In genomic region chr4:88208146-88208545, GRCh38 we compare ENCODE assay signal across 22 cellular contexts. TPM values are rescaled to one million over a fixed set of nuclear protein-coding genes. Genes with fewer than 3 reads are reported as not detected.
DNase-seq lines count a peak whose midpoint lies in the region; ATAC-seq and TF ChIP-seq lines count a peak whose summit lies in the region.
"Had no signal": no experiment of that assay in that cellular context is flagged by ENCODE, and none has a peak within 500 bp of the region (broad histone marks: within the 10 kb centered on the region; RNA-seq: fewer than 3 reads in every experiment).

No MANE protein-coding gene starts in this region.

- H3K9me3 ChIP-seq in Panc1 (ENCODE audit: control insufficient read depth, insufficient read depth, low read depth, low read length) (no peaks in the 10 kb centered on the region), upper lobe of right lung (no peaks in the 10 kb centered on the region), psoas muscle (no peaks in the 10 kb centered on the region)
- H3K9me3 ChIP-seq: BE2C; BLaER1 treated with 17β-estradiol and CSF1 and Interleukin-3, amounts not matched to agents 10 nM and 100 nM had no signal

- peak overlapping the region; percentile 12; the same call in 1 of the 2 replicates for H3K27ac ChIP-seq in Panc1 (ENCODE audit: low read length)
- no peak overlapping the region for H3K27ac ChIP-seq in upper lobe of right lung
- H3K27ac ChIP-seq in psoas muscle: no peak overlapping the region
- H3K27ac ChIP-seq: 22Rv1; BLaER1 treated with 17β-estradiol and CSF1 and Interleukin-3, amounts not matched to agents 10 nM and 100 nM had no signal

- POLR2A ChIA-PET in Panc1 (lab: Charles Lee): no interaction called here

- no peak for DNase-seq in activated naive CD8-positive, alpha-beta T cell treated with anti-CD3 and anti-CD28 coated beads for 36 hours
- DNase-seq in activated naive CD8-positive, alpha-beta T cell treated with anti-CD3 and anti-CD28 coated beads, Interleukin-2, amount 50 U/mL, for 24 hours: no peak
- no peak for DNase-seq in Panc1 (ENCODE audit: low read depth, low spot score)
- DNase-seq in fibroblast of villous mesenchyme (ENCODE audit: low read depth): peak; percentile 76
- DNase-seq in upper lobe of right lung: no peak
- no peak for DNase-seq in HuH-7.5 (ENCODE audit: low spot score)
- no peak for DNase-seq in NCI-H69 (lab: John Stamatoyannopoulos, UW)
- no peak for DNase-seq in psoas muscle
- DNase-seq: AML-193; BE2C; Calu3; CD4-positive, alpha-beta T cell; CD8-positive, alpha-beta memory T cell; DMS53; DMS79 treated with DMSO at 0.1 percent for 48 hours; GF-D8; GOT3; H7 had no signal

- H3K4me3 Mint-ChIP-seq in activated naive CD8-positive, alpha-beta T cell treated with anti-CD3 and anti-CD28 coated beads for 36 hours: peak overlapping the region; percentile 6
- no peak overlapping the region for H3K4me3 Mint-ChIP-seq in activated naive CD8-positive, alpha-beta T cell treated with anti-CD3 and anti-CD28 coated beads, Interleukin-2, amount 50 U/mL, for 24 hours
- H3K4me3 Mint-ChIP-seq: CD14-positive monocyte; CD4-positive, alpha-beta T cell; CD8-positive, alpha-beta memory T cell had no signal

- H3K27me3 Mint-ChIP-seq in activated naive CD8-positive, alpha-beta T cell treated with anti-CD3 and anti-CD28 coated beads for 36 hours: no peaks in the 10 kb centered on the region
- peaks cover 2% of the 10 kb centered on the region for H3K27me3 Mint-ChIP-seq in activated naive CD8-positive, alpha-beta T cell treated with anti-CD3 and anti-CD28 coated beads, Interleukin-2, amount 50 U/mL, for 24 hours
- H3K27me3 Mint-ChIP-seq: CD4-positive, alpha-beta T cell had no signal

- in situ Hi-C loops in Panc1 (cut with HindIII; ENCODE audit: low pct_unique_long_range_greater_than_20kb, low sequenced_read_pairs): no loop called here

- WGBS in psoas muscle, 3 donors: 68 to 71% (median 71%) methylated on average over 4 of the region's 4 CpGs

- no peaks in the 10 kb centered on the region for H3K9me3 Mint-ChIP-seq in activated naive CD8-positive, alpha-beta T cell treated with anti-CD3 and anti-CD28 coated beads for 36 hours
- H3K9me3 Mint-ChIP-seq in activated naive CD8-positive, alpha-beta T cell treated with anti-CD3 and anti-CD28 coated beads, Interleukin-2, amount 50 U/mL, for 24 hours: no peaks in the 10 kb centered on the region
- H3K9me3 Mint-ChIP-seq: CD4-positive, alpha-beta T cell; CD8-positive, alpha-beta memory T cell had no signal

- ATAC-seq in activated naive CD8-positive, alpha-beta T cell treated with anti-CD3 and anti-CD28 coated beads, Interleukin-2, amount 50 U/mL, for 24 hours: no peak
- ATAC-seq in Panc1 (no peak), upper lobe of right lung (peak; percentile 42), psoas muscle (no peak)
- ATAC-seq: HCT116 had no signal

- H3K27me3 ChIP-seq in Panc1 (ENCODE audit: control insufficient read depth, insufficient read depth, low read length) (no peaks in the 10 kb centered on the region; the same call in 1 of the 2 replicates), upper lobe of right lung (no peaks in the 10 kb centered on the region), psoas muscle (ENCODE audit: insufficient read depth in 3 of 3, low read length in 2 of 3) (no peaks in the 10 kb centered on the region)
- H3K27me3 ChIP-seq: BLaER1 treated with 17β-estradiol and CSF1 and Interleukin-3, amounts not matched to agents 10 nM and 100 nM had no signal

- intact Hi-C loops in Panc1 (cut with micrococcal nuclease; ENCODE audit: unreplicated experiment): no loop called here
- intact Hi-C loops in upper lobe of right lung (cut with DNase I): no loop called here
- intact Hi-C loops in psoas muscle (cut with DNase I): no loop called here

- H3K4me1 ChIP-seq in Panc1 (ENCODE audit: control insufficient read depth, insufficient read depth, low read length) (no peaks in the 10 kb centered on the region; the same call in 1 of the 2 replicates), upper lobe of right lung (peaks cover 7% of the 10 kb centered on the region), psoas muscle (no peaks in the 10 kb centered on the region)
- H3K4me1 ChIP-seq: BE2C; BLaER1 treated with 17β-estradiol and CSF1 and Interleukin-3, amounts not matched to agents 10 nM and 100 nM had no signal

- BruUV-seq in Panc1 (replicated peaks; lab: Mats Ljungman, UMichigan): no TSS peak

- H3K4me1 Mint-ChIP-seq in activated naive CD8-positive, alpha-beta T cell treated with anti-CD3 and anti-CD28 coated beads for 36 hours: no peaks in the 10 kb centered on the region
- no peaks in the 10 kb centered on the region for H3K4me1 Mint-ChIP-seq in activated naive CD8-positive, alpha-beta T cell treated with anti-CD3 and anti-CD28 coated beads, Interleukin-2, amount 50 U/mL, for 24 hours

- no peak overlapping the region for H3K4me3 ChIP-seq in Panc1 (ENCODE audit: low read depth in 2 of 2, low read length in 2 of 2)
- no peak overlapping the region for H3K4me3 ChIP-seq in fibroblast of villous mesenchyme (ENCODE audit: low read depth, low read length)
- no peak overlapping the region for H3K4me3 ChIP-seq in upper lobe of right lung
- H3K4me3 ChIP-seq in psoas muscle: no peak overlapping the region
- H3K4me3 ChIP-seq: BLaER1 treated with 17β-estradiol and CSF1 and Interleukin-3, amounts not matched to agents 10 nM and 100 nM had no signal

- TF ChIP-seq CTCF in Panc1 (IDR thresholded peaks at IDR 0.05) (no peak), fibroblast of villous mesenchyme (IDR thresholded peaks at IDR 0.05; ENCODE audit: insufficient read depth, low read depth, low read length) (no peak), upper lobe of right lung (IDR thresholded peaks at IDR 0.05) (no peak), psoas muscle (IDR thresholded peaks at IDR 0.05) (no peak)

- CTCF ChIA-PET in Panc1 (lab: Charles Lee): interaction anchor here (0.6 kb wide), 1 partner anchor 175 kb away, joined by 4 read pairs; no protein-coding TSS in a partner anchor

- no peaks in the 10 kb centered on the region for H3K36me3 ChIP-seq in Panc1 (ENCODE audit: control insufficient read depth, insufficient read depth, low read length)
- H3K36me3 ChIP-seq in upper lobe of right lung: no peaks in the 10 kb centered on the region
- no peaks in the 10 kb centered on the region for H3K36me3 ChIP-seq in psoas muscle (ENCODE audit: insufficient read depth in 1 of 2, low read depth in 1 of 2)
- H3K36me3 ChIP-seq: BE2C; BLaER1 treated with 17β-estradiol and CSF1 and Interleukin-3, amounts not matched to agents 10 nM and 100 nM had no signal

- no peak overlapping the region for H3K27ac Mint-ChIP-seq in activated naive CD8-positive, alpha-beta T cell treated with anti-CD3 and anti-CD28 coated beads for 36 hours
- no peak overlapping the region for H3K27ac Mint-ChIP-seq in activated naive CD8-positive, alpha-beta T cell treated with anti-CD3 and anti-CD28 coated beads, Interleukin-2, amount 50 U/mL, for 24 hours
- H3K27ac Mint-ChIP-seq: CD14-positive monocyte; CD4-positive, alpha-beta T cell; CD8-positive, alpha-beta memory T cell had no signal

- H3K36me3 Mint-ChIP-seq in activated naive CD8-positive, alpha-beta T cell treated with anti-CD3 and anti-CD28 coated beads for 36 hours: no peaks in the 10 kb centered on the region
- H3K36me3 Mint-ChIP-seq in activated naive CD8-positive, alpha-beta T cell treated with anti-CD3 and anti-CD28 coated beads, Interleukin-2, amount 50 U/mL, for 24 hours (ENCODE audit: low read depth): no peaks in the 10 kb centered on the region
- H3K36me3 Mint-ChIP-seq: CD14-positive monocyte; CD8-positive, alpha-beta memory T cell had no signal

RNA-seq across cellular contexts. Expression of gene ABCG2, which starts 49.7 kb away (rescaled TPM):
- under 1 TPM; 0.66 to 0.78 TPM for total RNA-seq in activated naive CD8-positive, alpha-beta T cell treated with anti-CD3 and anti-CD28 coated beads for 36 hours
- total RNA-seq in Panc1 (2021; ENCODE audit: unreplicated experiment): 63.3 TPM
- polyA plus RNA-seq in Panc1 (2012; ENCODE audit: insufficient read length): 15.7 TPM
- total RNA-seq in fibroblast of villous mesenchyme: 2.2 and 3.5 TPM in 2 replicates
- total RNA-seq in upper lobe of right lung: 21.7 TPM
- 1 to 10 TPM in 1 of 4 donors, under 1 TPM in 3; 0.19 to 1.8 (median 0.57) TPM for total RNA-seq in psoas muscle
- under 1 TPM; 0.09 to 0.10 (median 0.10) TPM for polyA plus RNA-seq in psoas muscle
- total RNA-seq: CD4-positive, alpha-beta T cell had no signal
- polyA plus RNA-seq: CD14-positive monocyte had no signal
